8 cellular contexts compared by ENCODE assay signal in the genomic region with DNA sequence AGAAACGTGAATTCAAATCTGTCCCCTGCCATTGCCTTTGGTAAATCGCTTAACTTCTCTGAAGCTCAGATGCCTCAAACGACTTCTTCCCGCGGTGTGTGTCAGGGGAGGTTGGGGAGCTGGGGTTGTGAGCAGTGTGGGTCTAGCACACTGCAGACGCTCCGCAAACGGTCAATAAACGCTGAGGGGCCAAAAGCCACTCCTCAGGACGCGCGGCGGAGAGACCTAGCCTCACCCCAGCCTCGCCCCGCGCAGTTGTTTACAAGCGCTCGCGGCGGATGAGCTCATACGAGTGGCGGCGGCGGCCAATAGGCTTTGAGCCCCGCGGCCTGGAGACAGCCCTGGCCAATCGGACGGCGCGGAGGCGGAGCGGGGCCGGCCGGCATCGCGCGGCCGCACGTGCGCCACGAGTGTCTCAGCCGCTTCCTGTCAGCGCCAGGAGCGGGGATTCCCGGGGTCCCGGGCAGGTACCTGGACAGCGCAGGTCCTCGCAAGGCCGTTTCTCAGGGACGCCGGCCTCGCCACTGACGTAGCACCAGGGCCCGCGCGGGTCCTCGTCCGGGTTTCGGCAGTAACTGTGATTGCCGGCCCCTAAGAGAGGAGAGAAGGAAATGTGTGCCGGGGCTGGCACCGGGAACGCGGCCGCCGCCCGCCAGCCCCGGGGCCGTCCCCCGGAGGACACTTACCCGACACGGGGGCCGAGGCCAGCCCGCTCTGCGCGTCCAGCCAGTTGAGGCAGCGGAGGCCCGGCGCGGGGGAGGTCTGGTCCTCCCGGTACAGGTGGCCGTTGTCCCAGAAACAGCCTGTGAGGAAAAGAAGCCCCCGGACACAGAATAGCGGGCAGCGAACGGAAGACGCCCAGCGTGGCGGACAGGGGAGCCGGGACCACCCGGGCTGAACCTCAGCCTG. TPM values are rescaled to one million over a fixed set of nuclear protein-coding genes. Genes with fewer than 3 reads are reported as not detected.
DNase-seq lines count a peak whose midpoint lies in the region; ATAC-seq and TF ChIP-seq lines count a peak whose summit lies in the region.

No MANE protein-coding gene starts in this region.

- ATAC-seq in GM21529 (IDR thresholded peaks at IDR 0.05; ENCODE audit: unreplicated experiment) (peak; percentile 84), esophagus mucosa (peak; percentile 95)

- DNase-seq in DMS114 treated with DMSO at 0.1 percent for 48 hours (lab: John Stamatoyannopoulos, UW; ENCODE audit: unreplicated experiment) (peak; percentile 75), myocyte (ENCODE audit: low read depth) (peak; percentile 94)
- peak; percentile 93 to 95 for DNase-seq in activated T-cell treated with anti-CD3 and anti-CD28 coated beads, Interleukin-2, amount 50 U/mL, for 48 hours
- DNase-seq in stimulated activated CD8-positive, alpha-beta memory T cell treated with anti-CD3 and anti-CD28 coated beads, Interleukin-7, amount 100 ng/mL, for 48 hours (ENCODE audit: extremely low read depth in 1 of 2, low read depth in 1 of 2), result peak; percentile 89

- H3K27me3 Mint-ChIP-seq in IgD-negative memory B cell, result no peaks in the 10 kb centered on the region

- H3K4me1 Mint-ChIP-seq in IgD-negative memory B cell, result peaks cover 45 to 47% (median 47%) of the 10 kb centered on the region in 3 donors

- H3K4me3 Mint-ChIP-seq in IgD-negative memory B cell, result peak overlapping the region; percentile 96 to 99 (median 97)

- H3K9me3 Mint-ChIP-seq in IgD-negative memory B cell, result no peaks in the 10 kb centered on the region

- peaks cover 13% of the 10 kb centered on the region for H3K36me3 Mint-ChIP-seq in IgD-negative memory B cell

- peak overlapping the region; percentile 99 to 100 (median 99) for H3K27ac Mint-ChIP-seq in IgD-negative memory B cell

TF ChIP-seq in PFSK-1, 5 proteins besides CTCF, POLR2A, EP300 and RAD21:
- TF ChIP-seq SIN3A (IDR thresholded peaks at IDR 0.05; ENCODE audit: borderline replicate concordance, insufficient read depth, low read length) (no peak; the same call in 1 of the 2 replicates), FOXP2 (optimal IDR thresholded peaks at IDR 0.05; ENCODE audit: borderline replicate concordance, extremely low read depth, extremely low read length, insufficient read depth) (peak; percentile 99)

RNA-seq across cellular contexts. Expression of a gene that starts 1.5 kb away (rescaled TPM):
- 88.7 TPM for polyA plus RNA-seq in IgD-negative memory B cell
- 0.61 TPM for polyA plus RNA-seq in PFSK-1 (2012; ENCODE audit: insufficient read length, low read depth)
- total RNA-seq in esophagus mucosa, result 5.8 TPM
- total RNA-seq in myocyte, result 10.9 and 16.0 TPM in 2 replicates
- polyA plus RNA-seq in myocyte (2012), result 33.3 TPM

RNA-seq across cellular contexts. Expression of a gene that starts 55.4 kb away (rescaled TPM):
- 11.5 TPM for polyA plus RNA-seq in IgD-negative memory B cell
- polyA plus RNA-seq in PFSK-1 (2012; ENCODE audit: insufficient read length, low read depth), result 43.5 TPM
- total RNA-seq in esophagus mucosa (6.2 TPM), myocyte (8.8 and 11.6 TPM in 2 replicates)
- 9.9 TPM for polyA plus RNA-seq in myocyte (2012)

Comparison
In these comparisons a context has a peak if more than half of its experiments do, and no peak if none do; other contexts are left out.
1. Peak in every context shown above with its lines: DNase-seq and ATAC-seq.